In the genomic region with DNA sequence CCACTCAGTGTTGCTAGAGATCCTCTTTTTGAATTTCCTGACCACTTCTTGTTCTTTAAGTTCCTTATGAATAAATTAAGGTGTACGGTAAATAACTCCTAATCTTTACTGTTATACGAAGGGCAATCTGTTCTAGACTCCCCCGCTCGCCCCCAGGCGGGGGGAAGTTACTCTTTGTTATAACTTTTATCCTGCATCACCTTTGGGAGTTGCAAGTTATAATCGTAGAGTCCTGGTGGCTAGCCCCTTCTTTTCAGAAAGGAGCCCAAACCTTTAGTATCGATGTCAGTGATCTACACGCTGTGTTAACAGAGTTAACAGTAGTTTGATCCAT, we compare ENCODE assay signal across 8 cellular contexts. TPM values are rescaled to one million over a fixed set of nuclear protein-coding genes. Genes with fewer than 3 reads are reported as not detected.
DNase-seq lines count a peak whose midpoint lies in the region; ATAC-seq, FAIRE-seq and TF ChIP-seq lines count a peak whose summit lies in the region.

No MANE protein-coding gene starts in this region.

- H3K27me3 Mint-ChIP-seq in activated CD4-positive, alpha-beta T cell treated with anti-CD3 and anti-CD28 coated beads for 36 hours, result no peaks in the 10 kb centered on the region

- no peak for DNase-seq in activated CD4-positive, alpha-beta T cell treated with anti-CD3 and anti-CD28 coated beads for 36 hours
- DNase-seq in activated CD4-positive, alpha-beta T cell treated with anti-CD3 and anti-CD28 coated beads for 48 hours, result no peak
- no peak for DNase-seq in WERI-Rb-1
- DNase-seq in left ventricle myocardium inferior, result no peak
- no peak for DNase-seq in small intestine
- DNase-seq in AG20443 (ENCODE audit: low spot score), result no peak
- no peak for DNase-seq in iPS-NIHi11 (ENCODE audit: low spot score)

- H3K4me3 ChIP-seq in WERI-Rb-1 (ENCODE audit: low read depth, low read length) (peak overlapping the region; percentile 92), left ventricle myocardium inferior (peak overlapping the region; percentile 89), small intestine (ENCODE audit: low read depth in 1 of 2, low read length in 2 of 2) (peak overlapping the region; percentile 71 to 86)

- no peaks in the 10 kb centered on the region for H3K36me3 ChIP-seq in WERI-Rb-1
- no peaks in the 10 kb centered on the region for H3K36me3 ChIP-seq in left ventricle myocardium inferior
- no peaks in the 10 kb centered on the region for H3K36me3 ChIP-seq in small intestine (ENCODE audit: control insufficient read depth in 2 of 2, insufficient read depth in 2 of 2, low read length in 2 of 2)

- H3K4me1 Mint-ChIP-seq in activated CD4-positive, alpha-beta T cell treated with anti-CD3 and anti-CD28 coated beads for 36 hours, result peaks cover 8% of the 10 kb centered on the region

- peaks cover 2% of the 10 kb centered on the region for H3K36me3 Mint-ChIP-seq in activated CD4-positive, alpha-beta T cell treated with anti-CD3 and anti-CD28 coated beads for 36 hours (ENCODE audit: low read depth)

- H3K27me3 ChIP-seq in WERI-Rb-1 (ENCODE audit: insufficient read depth, low read depth, severe bottlenecking) (no peaks in the 10 kb centered on the region), left ventricle myocardium inferior (ENCODE audit: low read depth) (no peaks in the 10 kb centered on the region), small intestine (ENCODE audit: control insufficient read depth in 2 of 2, insufficient read depth in 2 of 2, low read length in 2 of 2) (no peaks in the 10 kb centered on the region)

- POLR2A ChIA-PET in activated CD4-positive, alpha-beta T cell treated with anti-CD3 and anti-CD28 coated beads for 36 hours (lab: Charles Lee), result no interaction called here

- H3K4me1 ChIP-seq in left ventricle myocardium inferior (peaks cover 18% of the 10 kb centered on the region), small intestine (ENCODE audit: control insufficient read depth in 2 of 2, insufficient read depth in 1 of 2, low read depth in 1 of 2, low read length in 1 of 2) (no peaks in the 10 kb centered on the region)

- CTCF ChIA-PET in activated CD4-positive, alpha-beta T cell treated with anti-CD3 and anti-CD28 coated beads for 36 hours (lab: Charles Lee), result interaction anchor here (0.6 kb wide), 1 partner anchor 27 kb away, joined by 3 read pairs; no protein-coding TSS in a partner anchor

- H3K27ac Mint-ChIP-seq in activated CD4-positive, alpha-beta T cell treated with anti-CD3 and anti-CD28 coated beads for 36 hours, result peak overlapping the region; percentile 60

- H3K9me3 Mint-ChIP-seq in activated CD4-positive, alpha-beta T cell treated with anti-CD3 and anti-CD28 coated beads for 36 hours (ENCODE audit: low read depth), result no peaks in the 10 kb centered on the region

- no peaks in the 10 kb centered on the region for H3K9me3 ChIP-seq in WERI-Rb-1 (ENCODE audit: severe bottlenecking)
- H3K9me3 ChIP-seq in left ventricle myocardium inferior (replicated peaks), result no peaks in the 10 kb centered on the region
- H3K9me3 ChIP-seq in small intestine (ENCODE audit: control insufficient read depth, low read depth), result no peaks in the 10 kb centered on the region

- intact Hi-C loops in activated CD4-positive, alpha-beta T cell treated with anti-CD3 and anti-CD28 coated beads for 36 hours (cut with DNase I, micrococcal nuclease), result loop anchor here (1.0 kb wide), 1 partner anchor 26 kb away; the partner anchor contains the start of gene IFIH1 (in 2 of the 2)
- intact Hi-C loops in left ventricle myocardium inferior (cut with micrococcal nuclease), result no loop called here

- 3 to 6% (median 5%) methylated on average over 8 of the region's 8 CpGs for WGBS in small intestine, 3 donors

- TF ChIP-seq CTCF in WERI-Rb-1 (IDR thresholded peaks at IDR 0.05; ENCODE audit: low read depth, low read length) (no peak), left ventricle myocardium inferior (IDR thresholded peaks at IDR 0.05; ENCODE audit: borderline replicate concordance) (no peak)

- ATAC-seq in activated CD4-positive, alpha-beta T cell treated with anti-CD3 and anti-CD28 coated beads for 36 hours, result no peak
- no peak for ATAC-seq in HG02973 (IDR thresholded peaks at IDR 0.05; ENCODE audit: unreplicated experiment)

- H3K27ac ChIP-seq in WERI-Rb-1 (peak overlapping the region; percentile 55), left ventricle myocardium inferior (replicated peaks) (peak overlapping the region; percentile 79), small intestine (ENCODE audit: low read depth in 1 of 2, low read length in 1 of 2) (peak overlapping the region; percentile 91 to 99)

- FAIRE-seq in small intestine (lab: Jason Lieb, UNC), result no peak

- H3K4me3 Mint-ChIP-seq in activated CD4-positive, alpha-beta T cell treated with anti-CD3 and anti-CD28 coated beads for 36 hours, result peak overlapping the region; percentile 86

RNA-seq across cellular contexts. Expression of gene GCA, which starts 0.7 kb away (rescaled TPM):
- total RNA-seq in activated CD4-positive, alpha-beta T cell treated with anti-CD3 and anti-CD28 coated beads for 36 hours, result 10 to 100 TPM; 16.2 to 25.5 TPM
- total RNA-seq in left ventricle myocardium inferior, result 7.4 TPM
- 10 to 100 TPM; 16.1 to 24.3 (median 23.9) TPM for polyA plus RNA-seq in small intestine

RNA-seq across cellular contexts. Expression of gene IFIH1, which starts 26.1 kb away (rescaled TPM):
- 10 to 100 TPM; 36.8 to 42.3 TPM for total RNA-seq in activated CD4-positive, alpha-beta T cell treated with anti-CD3 and anti-CD28 coated beads for 36 hours
- total RNA-seq in left ventricle myocardium inferior, result 6.0 TPM
- polyA plus RNA-seq in small intestine, result 10 to 100 TPM; 11.9 to 20.8 (median 19.2) TPM
